ENCODE assay signal across 11 cellular contexts in genomic region chr18:46787674-46788073, GRCh38. TPM values are rescaled to one million over a fixed set of nuclear protein-coding genes. Genes with fewer than 3 reads are reported as not detected.
"Had no signal": no experiment of that assay in that cellular context is flagged by ENCODE, and none has a peak within 500 bp of the region (broad histone marks: within the 10 kb centered on the region; RNA-seq: fewer than 3 reads in every experiment).

No MANE protein-coding gene starts in this region.

- DNase-seq: IMR-90, KBM-7, KG1 had no signal

- FAIRE-seq: HepG2, HTR-8/SVneo, K562 had no signal

- H3K9ac ChIP-seq: KMS-11 had no signal

- H3K4me3 ChIP-seq: K562 had no signal

- H3K4me2 ChIP-seq: KMS-11 had no signal

- ATAC-seq: HepG2, K562 had no signal

- H3K27ac ChIP-seq: HL-60, KMS-11 had no signal

RNA-seq across cellular contexts. Expression of gene ST8SIA5, which starts 30.8 kb away (rescaled TPM):
- total RNA-seq: HT-29, HT1080, IMR-90 had no signal
- polyA plus RNA-seq: IgD-negative memory B cell had no signal
